In genomic region chr15:72227192-72227586, GRCh38 we compare ENCODE assay signal across 9 cellular contexts. TPM values are rescaled to one million over a fixed set of nuclear protein-coding genes. Genes with fewer than 3 reads are reported as not detected.
DNase-seq lines count a peak whose midpoint lies in the region; ATAC-seq and TF ChIP-seq lines count a peak whose summit lies in the region.
"Had no signal": no experiment of that assay in that cellular context is flagged by ENCODE, and none has a peak within 500 bp of the region (broad histone marks: within the 10 kb centered on the region; RNA-seq: fewer than 3 reads in every experiment).

No MANE protein-coding gene starts in this region.

- no peak for TF ChIP-seq CTCF in activated CD8-positive, alpha-beta T cell treated with anti-CD3 and anti-CD28 coated beads for 36 hours (IDR thresholded peaks at IDR 0.05)
- no peak for TF ChIP-seq CTCF in GM10266 (IDR thresholded peaks at IDR 0.05; ENCODE audit: control insufficient read depth, insufficient read depth, low read depth, missing control alignments)

- CTCF ChIA-PET in activated CD8-positive, alpha-beta T cell treated with anti-CD3 and anti-CD28 coated beads for 36 hours (lab: Charles Lee) = interaction anchor here (0.5 to 4.0 kb wide), 20 partner anchors 11 to 513 kb away, joined by 3 to 35 read pairs (median 4); partner anchors contain the start of gene GRAMD2A

- H3K27me3 ChIP-seq in HUES6 (ENCODE audit: control insufficient read depth, insufficient read depth, low read length) = no peaks in the 10 kb centered on the region

- H3K27ac ChIP-seq in HUES6 (ENCODE audit: low read depth, low read length) (no peak overlapping the region), skin epidermis (peak overlapping the region in 20 of 21 experiments; percentile 25 to 99 (median 96))
- H3K27ac ChIP-seq: parathyroid adenoma had no signal

- POLR2A ChIA-PET in activated CD8-positive, alpha-beta T cell treated with anti-CD3 and anti-CD28 coated beads for 36 hours (lab: Charles Lee) = interaction anchor here (0.8 to 6.6 kb wide), 17 partner anchors 11 to 248 kb away, joined by 3 to 105 read pairs (median 9); partner anchors contain the start of genes ARIH1, GRAMD2A and HEXA

- H3K36me3 ChIP-seq in HUES6 (ENCODE audit: control insufficient read depth, insufficient read depth, low read length) = peaks cover 35% of the 10 kb centered on the region

- peak overlapping the region; percentile 21; the same call in 1 of the 2 replicates for H3K4me3 ChIP-seq in HUES6 (ENCODE audit: low read depth, low read length)
- H3K4me3 ChIP-seq in skin epidermis = peak overlapping the region in 5 of 7 experiments; percentile 66 to 96 (median 75)

- H3K4me3 Mint-ChIP-seq in activated CD8-positive, alpha-beta T cell treated with anti-CD3 and anti-CD28 coated beads for 36 hours = peak overlapping the region; percentile 100

- H3K36me3 Mint-ChIP-seq in activated CD8-positive, alpha-beta T cell treated with anti-CD3 and anti-CD28 coated beads for 36 hours (ENCODE audit: low read depth) = peaks cover 73% of the 10 kb centered on the region

- peak overlapping the region; percentile 92 for H3K27ac Mint-ChIP-seq in activated CD8-positive, alpha-beta T cell treated with anti-CD3 and anti-CD28 coated beads for 36 hours

- H3K9me3 Mint-ChIP-seq in activated CD8-positive, alpha-beta T cell treated with anti-CD3 and anti-CD28 coated beads for 36 hours = no peaks in the 10 kb centered on the region

- H3K4me1 Mint-ChIP-seq in activated CD8-positive, alpha-beta T cell treated with anti-CD3 and anti-CD28 coated beads for 36 hours (ENCODE audit: low read depth) = peaks cover 45% of the 10 kb centered on the region

- no peaks in the 10 kb centered on the region for H3K9me3 ChIP-seq in HUES6 (ENCODE audit: control insufficient read depth, insufficient read depth, low read depth, low read length)

- H3K4me1 ChIP-seq in HUES6 (ENCODE audit: control insufficient read depth, insufficient read depth, low read length) = peaks cover 35% of the 10 kb centered on the region

- DNase-seq in ACHN = peak; percentile 77
- DNase-seq in activated CD8-positive, alpha-beta T cell treated with anti-CD3 and anti-CD28 coated beads for 36 hours = peak; percentile 73
- DNase-seq in GM10266 (ENCODE audit: extremely low spot score) = no peak
- DNase-seq in head of caudate nucleus = no peak

- no peaks in the 10 kb centered on the region for H3K27me3 Mint-ChIP-seq in activated CD8-positive, alpha-beta T cell treated with anti-CD3 and anti-CD28 coated beads for 36 hours

- intact Hi-C loops in activated CD8-positive, alpha-beta T cell treated with anti-CD3 and anti-CD28 coated beads for 36 hours (cut with micrococcal nuclease) = loop anchor here (2.0 kb wide), 1 partner anchor 46 kb away; the partner anchor contains the start of gene PARP6
- intact Hi-C loops in head of caudate nucleus (cut with DNase I) = no loop called here

- in situ Hi-C loops in ACHN (cut with HindIII; ENCODE audit: low pct_ligation_motif_present, low pct_unique_long_range_greater_than_20kb, low sequenced_read_pairs) = no loop called here

- no peak overlapping the region for H3K9ac ChIP-seq in HUES6 (ENCODE audit: low read length)
- H3K9ac ChIP-seq: parathyroid adenoma had no signal

- ATAC-seq in activated CD8-positive, alpha-beta T cell treated with anti-CD3 and anti-CD28 coated beads for 36 hours = peak; percentile 25
- ATAC-seq in esophagus mucosa (peak; percentile 36), HG02840 (IDR thresholded peaks at IDR 0.05; ENCODE audit: low FRiP score, unreplicated experiment) (no peak)

RNA-seq across cellular contexts. Expression of gene PKM, which starts 3.8 kb away (rescaled TPM):
- 1,000 to 10,000 TPM; 2,565 to 2,588 TPM for total RNA-seq in activated CD8-positive, alpha-beta T cell treated with anti-CD3 and anti-CD28 coated beads for 36 hours
- total RNA-seq in esophagus mucosa = 1,103 TPM

RNA-seq across cellular contexts. Expression of gene GRAMD2A, which starts 29.6 kb away (rescaled TPM):
- not detected for total RNA-seq in activated CD8-positive, alpha-beta T cell treated with anti-CD3 and anti-CD28 coated beads for 36 hours
- 4.0 TPM for total RNA-seq in esophagus mucosa

RNA-seq across cellular contexts. Expression of gene PARP6, which starts 45.2 kb away (rescaled TPM):
- total RNA-seq in activated CD8-positive, alpha-beta T cell treated with anti-CD3 and anti-CD28 coated beads for 36 hours = 10 to 100 TPM; 48.7 to 50.1 TPM
- 32.6 TPM for total RNA-seq in esophagus mucosa

Comparison
In these comparisons a context has a peak if more than half of its experiments do, and no peak if none do; other contexts are left out.
1. DNase-seq: peak in ACHN (single experiment) and activated CD8-positive, alpha-beta T cell treated with anti-CD3 and anti-CD28 coated beads for 36 hours (single experiment); none in GM10266 (single experiment) and head of caudate nucleus (0 of 42).